26 cellular contexts compared by ENCODE assay signal in genomic region chr10:49321021-49321420, GRCh38. TPM values are rescaled to one million over a fixed set of nuclear protein-coding genes. Genes with fewer than 3 reads are reported as not detected.
DNase-seq lines count a peak whose midpoint lies in the region; ATAC-seq and TF ChIP-seq lines count a peak whose summit lies in the region.
"Had no signal": no experiment of that assay in that cellular context is flagged by ENCODE, and none has a peak within 500 bp of the region (broad histone marks: within the 10 kb centered on the region; RNA-seq: fewer than 3 reads in every experiment).

No MANE protein-coding gene starts in this region.

- peaks cover 4% of the 10 kb centered on the region for H3K27me3 Mint-ChIP-seq in activated CD8-positive, alpha-beta memory T cell treated with anti-CD3 and anti-CD28 coated beads, Interleukin-2, amount 10 ng/mL, durations not matched to agents 7 days and 5 days
- peaks cover 19% of the 10 kb centered on the region for H3K27me3 Mint-ChIP-seq in central memory CD8-positive, alpha-beta T cell
- H3K27me3 Mint-ChIP-seq: CD4-positive, alpha-beta memory T cell; CD4-positive, CD25-positive, alpha-beta regulatory T cell had no signal

- H3K27me3 ChIP-seq in gastrocnemius medialis: no peaks in the 10 kb centered on the region
- H3K27me3 ChIP-seq: BLaER1 treated with 17β-estradiol and CSF1 and Interleukin-3, amounts not matched to agents 10 nM and 100 nM had no signal

- H3K4me1 ChIP-seq in gastrocnemius medialis: peaks cover 11 to 14% of the 10 kb centered on the region in 2 donors
- H3K4me1 ChIP-seq: A549 had no signal

- H3K27ac ChIP-seq in gastrocnemius medialis: peak overlapping the region; percentile 17 to 95 (median 48)
- H3K27ac ChIP-seq: 22Rv1; A549; BLaER1 treated with 17β-estradiol and CSF1 and Interleukin-3, amounts not matched to agents 10 nM and 100 nM had no signal

- peaks cover 0 to 64% of the 10 kb centered on the region in 2 donors for H3K36me3 ChIP-seq in gastrocnemius medialis
- H3K36me3 ChIP-seq: BLaER1 treated with 17β-estradiol and CSF1 and Interleukin-3, amounts not matched to agents 10 nM and 100 nM had no signal

- CTCF ChIA-PET in activated CD8-positive, alpha-beta memory T cell treated with anti-CD3 and anti-CD28 coated beads, Interleukin-2, amount 10 ng/mL, durations not matched to agents 7 days and 5 days (lab: Charles Lee): no interaction called here

- no peak for TF ChIP-seq CTCF in gastrocnemius medialis (IDR thresholded peaks at IDR 0.05 in 4 of 5, conservative IDR thresholded peaks at IDR 0.05 in 1 of 5)

- no peak for ATAC-seq in activated CD8-positive, alpha-beta memory T cell treated with anti-CD3 and anti-CD28 coated beads, Interleukin-2, amount 10 ng/mL, durations not matched to agents 7 days and 5 days
- ATAC-seq in central memory CD8-positive, alpha-beta T cell (replicated peaks; ENCODE audit: extremely low read depth, poor library complexity, severe bottlenecking): no peak
- no peak for ATAC-seq in gastrocnemius medialis
- ATAC-seq: A549 had no signal

- in situ Hi-C loops in gastrocnemius medialis (cut with MboI; ENCODE audit: low sequenced_read_pairs in 4 of 4): no loop called here

- no peak overlapping the region for H3K4me3 ChIP-seq in gastrocnemius medialis
- H3K4me3 ChIP-seq: A549; BLaER1 treated with 17β-estradiol and CSF1 and Interleukin-3, amounts not matched to agents 10 nM and 100 nM had no signal

- peaks cover 7% of the 10 kb centered on the region for H3K4me1 Mint-ChIP-seq in activated CD8-positive, alpha-beta memory T cell treated with anti-CD3 and anti-CD28 coated beads, Interleukin-2, amount 10 ng/mL, durations not matched to agents 7 days and 5 days
- H3K4me1 Mint-ChIP-seq in central memory CD8-positive, alpha-beta T cell: no peaks in the 10 kb centered on the region
- H3K4me1 Mint-ChIP-seq: B cell; CD4-positive, CD25-positive, alpha-beta regulatory T cell; CD8-positive, alpha-beta memory T cell had no signal

- intact Hi-C loops in gastrocnemius medialis (cut with DNase I; ENCODE audit: low total_unique reads): no loop called here

- no peak for TF ChIP-seq POLR2A in gastrocnemius medialis (IDR thresholded peaks at IDR 0.05)

- H3K27ac Mint-ChIP-seq in activated CD8-positive, alpha-beta memory T cell treated with anti-CD3 and anti-CD28 coated beads, Interleukin-2, amount 10 ng/mL, durations not matched to agents 7 days and 5 days: no peak overlapping the region
- peak overlapping the region; percentile 6 for H3K27ac Mint-ChIP-seq in central memory CD8-positive, alpha-beta T cell (ENCODE audit: low read depth)
- H3K27ac Mint-ChIP-seq: B cell; CD4-positive, alpha-beta memory T cell; CD4-positive, CD25-positive, alpha-beta regulatory T cell had no signal

- no peaks in the 10 kb centered on the region for H3K36me3 Mint-ChIP-seq in activated CD8-positive, alpha-beta memory T cell treated with anti-CD3 and anti-CD28 coated beads, Interleukin-2, amount 10 ng/mL, durations not matched to agents 7 days and 5 days
- H3K36me3 Mint-ChIP-seq in central memory CD8-positive, alpha-beta T cell (ENCODE audit: insufficient read depth): no peaks in the 10 kb centered on the region
- H3K36me3 Mint-ChIP-seq: CD14-positive monocyte; CD4-positive, alpha-beta memory T cell; CD4-positive, CD25-positive, alpha-beta regulatory T cell; CD8-positive, alpha-beta memory T cell had no signal

- DNase-seq in activated CD8-positive, alpha-beta memory T cell treated with anti-CD3 and anti-CD28 coated beads for 24 hours: peak; percentile 7
- no peak for DNase-seq in activated CD8-positive, alpha-beta memory T cell treated with anti-CD3 and anti-CD28 coated beads, Interleukin-2, amount 10 ng/mL, durations not matched to agents 7 days and 5 days
- no peak for DNase-seq in central memory CD8-positive, alpha-beta T cell (ENCODE audit: low spot score in 2 of 2)
- no peak for DNase-seq in gastrocnemius medialis
- DNase-seq in C1 segment of cervical spinal cord (lab: John Stamatoyannopoulos, UW): no peak
- DNase-seq in GM03348 (ENCODE audit: low spot score): no peak
- DNase-seq: AML-193; CD4-positive, alpha-beta memory T cell; CD4-positive, CD25-positive, alpha-beta regulatory T cell; CD8-positive, alpha-beta memory T cell; COR-L47; DMS 273 treated with DMSO at 0.1 percent for 48 hours; DMS153; DMS53; DMS79; DND-41; EL; GDM1 had no signal

- no peaks in the 10 kb centered on the region for H3K9me3 ChIP-seq in gastrocnemius medialis
- H3K9me3 ChIP-seq: A549; BLaER1 treated with 17β-estradiol and CSF1 and Interleukin-3, amounts not matched to agents 10 nM and 100 nM had no signal

- H3K4me3 Mint-ChIP-seq in activated CD8-positive, alpha-beta memory T cell treated with anti-CD3 and anti-CD28 coated beads, Interleukin-2, amount 10 ng/mL, durations not matched to agents 7 days and 5 days: no peak overlapping the region
- H3K4me3 Mint-ChIP-seq in central memory CD8-positive, alpha-beta T cell: no peak overlapping the region
- H3K4me3 Mint-ChIP-seq: B cell; CD14-positive monocyte; CD4-positive, alpha-beta memory T cell; CD4-positive, CD25-positive, alpha-beta regulatory T cell; CD8-positive, alpha-beta memory T cell had no signal

- no peaks in the 10 kb centered on the region for H3K9me3 Mint-ChIP-seq in activated CD8-positive, alpha-beta memory T cell treated with anti-CD3 and anti-CD28 coated beads, Interleukin-2, amount 10 ng/mL, durations not matched to agents 7 days and 5 days (ENCODE audit: low read depth)
- no peaks in the 10 kb centered on the region for H3K9me3 Mint-ChIP-seq in central memory CD8-positive, alpha-beta T cell
- H3K9me3 Mint-ChIP-seq: CD4-positive, alpha-beta memory T cell; CD4-positive, CD25-positive, alpha-beta regulatory T cell; CD8-positive, alpha-beta memory T cell had no signal

RNA-seq across cellular contexts. Expression of gene C10orf71, which starts 22.1 kb away (rescaled TPM):
- not detected for total RNA-seq in activated CD8-positive, alpha-beta memory T cell treated with anti-CD3 and anti-CD28 coated beads, Interleukin-2, amount 10 ng/mL, durations not matched to agents 7 days and 5 days
- total RNA-seq in gastrocnemius medialis: 100 to 1,000 TPM in 1 of 4 donors, 10 to 100 TPM in 3; 26.5 to 208 (median 69.6) TPM
- total RNA-seq: A172; B cell; CD4-positive, alpha-beta memory T cell; CD4-positive, CD25-positive, alpha-beta regulatory T cell; CD8-positive, alpha-beta memory T cell; Daoy; G401 had no signal

Comparison
In these comparisons a context has a peak if more than half of its experiments do, and no peak if none do; other contexts are left out.
1. RNA of gene C10orf71, which starts 22.1 kb away (total RNA-seq): 26.5 to 208 TPM in gastrocnemius medialis; not detected in activated CD8-positive, alpha-beta memory T cell treated with anti-CD3 and anti-CD28 coated beads, Interleukin-2, amount 10 ng/mL, durations not matched to agents 7 days and 5 days; every median in the first group is over 10 times any median in the second.